Comparison of ENCODE assay signal across 8 cellular contexts in the genomic region with DNA sequence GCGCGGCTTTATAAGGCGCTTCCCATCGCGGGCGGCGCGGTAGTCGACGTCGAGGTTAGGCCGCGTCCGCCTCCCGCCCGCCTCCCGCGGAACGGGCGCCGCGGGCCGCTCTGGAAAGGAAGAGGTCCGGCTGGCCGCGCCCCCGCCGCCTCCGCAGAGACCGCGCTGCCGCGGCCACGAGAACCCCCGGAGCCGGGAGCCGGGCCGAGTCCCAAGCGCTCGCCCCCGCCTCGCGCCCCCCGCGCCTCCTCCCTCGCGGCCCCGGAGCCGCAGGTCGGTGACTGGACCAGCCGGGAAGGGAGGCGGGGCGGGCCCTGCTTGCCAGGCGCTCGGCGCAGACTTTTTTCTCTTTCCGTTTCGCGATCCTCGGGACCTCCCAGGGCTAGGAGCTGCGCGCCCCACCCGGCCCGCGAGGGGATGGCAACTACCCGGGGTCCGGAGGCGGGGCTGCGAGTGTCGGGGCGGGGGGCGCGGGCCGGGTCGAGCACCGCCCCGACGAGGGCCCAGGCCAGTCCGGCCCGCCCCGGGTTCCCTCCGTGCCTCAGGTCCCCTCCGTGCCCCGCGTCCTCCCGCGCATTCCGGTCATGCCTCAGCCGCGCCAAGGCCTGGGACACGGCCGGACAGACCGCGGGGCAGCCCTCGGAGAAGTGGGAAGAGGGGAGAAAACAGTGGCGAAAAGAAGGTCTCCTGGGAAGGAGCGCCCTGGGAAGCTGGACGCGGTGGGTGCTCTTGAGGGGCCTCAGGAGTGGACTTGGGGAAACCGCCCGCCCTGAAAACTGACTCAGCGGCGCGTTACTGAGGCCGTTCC. TPM values are rescaled to one million over a fixed set of nuclear protein-coding genes. Genes with fewer than 3 reads are reported as not detected.
DNase-seq lines count a peak whose midpoint lies in the region; ATAC-seq and TF ChIP-seq lines count a peak whose summit lies in the region.

No MANE protein-coding gene starts in this region.

- no peaks in the 10 kb centered on the region for H3K9me3 ChIP-seq in muscle layer of colon (ENCODE audit: low read length)

- no peak for TF ChIP-seq POLR2A in GM18505 (IDR thresholded peaks at IDR 0.05; ENCODE audit: borderline replicate concordance, extremely low read depth, insufficient read depth, insufficient read length)

- H3K27me3 ChIP-seq in muscle layer of colon (ENCODE audit: control insufficient read depth in 1 of 2, insufficient read depth in 2 of 2, low read length in 2 of 2), result no peaks in the 10 kb centered on the region

- peak overlapping the region; percentile 97 for H3K27ac ChIP-seq in muscle layer of colon (ENCODE audit: low read depth, low read length)

- H3K4me3 ChIP-seq in muscle layer of colon (ENCODE audit: low read depth in 1 of 2, low read length in 2 of 2), result peak overlapping the region; percentile 67 to 83

- ATAC-seq in GM18505 (IDR thresholded peaks at IDR 0.05; ENCODE audit: unreplicated experiment) (peak; percentile 70), HG02973 (IDR thresholded peaks at IDR 0.05; ENCODE audit: unreplicated experiment) (peak; percentile 64), esophagus mucosa (peak; percentile 54)

- H3K36me3 ChIP-seq in muscle layer of colon (ENCODE audit: insufficient read depth, low read length), result no peaks in the 10 kb centered on the region

- H3K9ac ChIP-seq in muscle layer of colon (ENCODE audit: low read length), result peak overlapping the region; percentile 67

- peaks cover 30% of the 10 kb centered on the region for H3K4me1 ChIP-seq in muscle layer of colon (ENCODE audit: insufficient read depth, low read length)

- DNase-seq in A172 (ENCODE audit: low spot score), result peak; percentile 67
- DNase-seq in NCI-H69 (lab: John Stamatoyannopoulos, UW), result peak; percentile 84
- peak; percentile 67 to 78 for DNase-seq in activated T-cell treated with anti-CD3 and anti-CD28 coated beads, Interleukin-2, amount 50 U/mL, for 48 hours
- DNase-seq in stimulated activated CD8-positive, alpha-beta memory T cell treated with anti-CD3 and anti-CD28 coated beads, Interleukin-7, amount 100 ng/mL, for 48 hours (ENCODE audit: extremely low read depth in 1 of 2, low read depth in 1 of 2), result peak; percentile 43 to 48

RNA-seq across cellular contexts. Expression of a gene that starts 0.4 kb away (rescaled TPM):
- total RNA-seq in A172 (2014; rRNA removed; shearing (Covaris generic)), result 38.6 and 50.8 TPM in 2 replicates
- total RNA-seq in esophagus mucosa, result 7.2 TPM

Comparison
In these comparisons a context has a peak if more than half of its experiments do, and no peak if none do; other contexts are left out.
1. Peak in every context shown above with its lines: DNase-seq, ATAC-seq, H3K4me3 ChIP-seq and H3K27ac ChIP-seq.